Comparison of ENCODE assay signal across 16 cellular contexts in the genomic region with DNA sequence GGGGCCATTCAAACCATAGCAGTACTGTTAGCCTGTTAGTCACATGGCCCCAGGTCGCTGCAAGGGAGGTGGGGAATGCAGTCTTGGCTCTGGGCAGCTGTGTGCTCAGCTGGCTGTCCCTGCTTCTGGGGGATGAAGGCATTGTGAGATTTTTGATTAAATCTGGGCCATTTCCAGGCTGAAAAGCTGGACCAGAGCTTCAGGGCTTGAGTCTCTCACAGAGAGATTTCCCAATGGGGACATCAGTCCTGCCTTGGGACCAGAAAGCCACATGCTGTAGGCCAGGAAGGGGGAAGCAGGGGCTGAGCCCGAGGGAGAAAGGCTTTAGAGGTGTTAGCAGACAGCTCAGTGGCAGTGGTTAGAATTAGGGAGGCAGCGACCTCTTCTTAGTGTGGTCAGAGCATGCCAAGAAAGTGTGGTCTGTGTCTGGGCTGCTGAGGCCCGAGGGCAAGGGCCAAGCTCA. TPM values are rescaled to one million over a fixed set of nuclear protein-coding genes. Genes with fewer than 3 reads are reported as not detected.
A peak's percentile ranks its signal among the peaks of the same experiment; 100 is the strongest.
DNase-seq lines count a peak whose midpoint lies in the region; ATAC-seq and TF ChIP-seq lines count a peak whose summit lies in the region.
"Had no signal": no experiment of that assay in that cellular context is flagged by ENCODE, and none has a peak within 500 bp of the region (broad histone marks: within the 10 kb centered on the region; RNA-seq: fewer than 3 reads in every experiment).

No MANE protein-coding gene starts in this region.

- WGBS in gastroesophageal sphincter (ENCODE audit: low coverage in 1 of 2), 2 donors, result 9 to 31% methylated on average over 3 to 4 of the region's 4 CpGs
- 62 to 79% methylated on average over 4 of the region's 4 CpGs for WGBS in sigmoid colon, 2 donors

- DNase-seq in HFFc6 (peak; percentile 6), SJCRH30 (peak; percentile 34 to 47), sigmoid colon (no peak), NCI-H774 (lab: John Stamatoyannopoulos, UW) (no peak), progenitor cell of endocrine pancreas (ENCODE audit: low spot score, unreplicated experiment) (no peak), HK-2 (ENCODE audit: unreplicated experiment) (no peak)
- DNase-seq: activated CD4-positive, alpha-beta T cell treated with anti-CD3 and anti-CD28 coated beads, Interleukin-2, amount 10 ng/mL, durations not matched to agents 24 days and 14 days; CD4-positive, CD25-positive, alpha-beta regulatory T cell; effector memory CD8-positive, alpha-beta T cell; GF-D8; natural killer cell; PC-9; T-helper 2 cell had no signal

- H3K27ac Mint-ChIP-seq in HFFc6 (no peak overlapping the region), progenitor cell of endocrine pancreas (no peak overlapping the region)
- H3K27ac Mint-ChIP-seq: CD4-positive, CD25-positive, alpha-beta regulatory T cell; effector memory CD8-positive, alpha-beta T cell; natural killer cell had no signal

- TF ChIP-seq EP300 in gastroesophageal sphincter (IDR thresholded peaks at IDR 0.05), result no peak
- no peak for TF ChIP-seq EP300 in sigmoid colon (IDR thresholded peaks at IDR 0.05)

- H3K27me3 ChIP-seq in SJCRH30 (no peaks in the 10 kb centered on the region), gastroesophageal sphincter (no peaks in the 10 kb centered on the region), sigmoid colon (no peaks in the 10 kb centered on the region)

- TF ChIP-seq CTCF in HFFc6 (IDR thresholded peaks at IDR 0.05), result no peak
- no peak for TF ChIP-seq CTCF in gastroesophageal sphincter (IDR thresholded peaks at IDR 0.05)
- TF ChIP-seq CTCF in sigmoid colon (IDR thresholded peaks at IDR 0.05), result no peak
- no peak for TF ChIP-seq CTCF in progenitor cell of endocrine pancreas (IDR thresholded peaks at IDR 0.05; ENCODE audit: unreplicated experiment)

- H3K4me3 Mint-ChIP-seq in HFFc6 (no peak overlapping the region), progenitor cell of endocrine pancreas (ENCODE audit: low read depth) (no peak overlapping the region)
- H3K4me3 Mint-ChIP-seq: activated CD4-positive, alpha-beta T cell treated with anti-CD3 and anti-CD28 coated beads, Interleukin-2, amount 10 ng/mL, durations not matched to agents 24 days and 14 days; CD4-positive, CD25-positive, alpha-beta regulatory T cell; effector memory CD8-positive, alpha-beta T cell; natural killer cell had no signal

- H3K9me3 ChIP-seq in SJCRH30 (replicated peaks) (no peaks in the 10 kb centered on the region), gastroesophageal sphincter (no peaks in the 10 kb centered on the region), sigmoid colon (no peaks in the 10 kb centered on the region)
- H3K9me3 ChIP-seq: HAP-1 had no signal

- intact Hi-C loops in sigmoid colon (cut with DNase I), result no loop called here

- H3K9me3 Mint-ChIP-seq in HFFc6 (no peaks in the 10 kb centered on the region), progenitor cell of endocrine pancreas (ENCODE audit: low read depth) (no peaks in the 10 kb centered on the region)
- H3K9me3 Mint-ChIP-seq: activated CD4-positive, alpha-beta T cell treated with anti-CD3 and anti-CD28 coated beads, Interleukin-2, amount 10 ng/mL, durations not matched to agents 24 days and 14 days; CD4-positive, CD25-positive, alpha-beta regulatory T cell; effector memory CD8-positive, alpha-beta T cell; natural killer cell had no signal

- no peaks in the 10 kb centered on the region for H3K36me3 ChIP-seq in SJCRH30
- no peaks in the 10 kb centered on the region for H3K36me3 ChIP-seq in gastroesophageal sphincter
- no peaks in the 10 kb centered on the region for H3K36me3 ChIP-seq in sigmoid colon
- H3K36me3 ChIP-seq: HAP-1 had no signal

- TF ChIP-seq POLR2A in gastroesophageal sphincter (IDR thresholded peaks at IDR 0.05) (no peak), sigmoid colon (IDR thresholded peaks at IDR 0.05) (no peak)

- peaks cover 18% of the 10 kb centered on the region for H3K4me1 ChIP-seq in SJCRH30
- peaks cover 8 to 77% (median 46%) of the 10 kb centered on the region in 3 donors for H3K4me1 ChIP-seq in gastroesophageal sphincter
- H3K4me1 ChIP-seq in sigmoid colon, result peaks cover 0 to 61% (median 50%) of the 10 kb centered on the region in 4 donors
- H3K4me1 ChIP-seq: HAP-1 had no signal

- H3K4me3 ChIP-seq in SJCRH30, result no peak overlapping the region
- no peak overlapping the region for H3K4me3 ChIP-seq in gastroesophageal sphincter
- no peak overlapping the region for H3K4me3 ChIP-seq in sigmoid colon
- H3K4me3 ChIP-seq: HAP-1, PC-9, skin epidermis had no signal

- peaks cover 50% of the 10 kb centered on the region for H3K27me3 Mint-ChIP-seq in HFFc6 (ENCODE audit: insufficient read depth)
- H3K27me3 Mint-ChIP-seq in progenitor cell of endocrine pancreas, result no peaks in the 10 kb centered on the region

- H3K4me1 Mint-ChIP-seq in HFFc6 (ENCODE audit: low read depth), result peaks cover 8% of the 10 kb centered on the region
- H3K4me1 Mint-ChIP-seq in progenitor cell of endocrine pancreas (ENCODE audit: low read depth), result peaks cover 4% of the 10 kb centered on the region
- H3K4me1 Mint-ChIP-seq: activated CD4-positive, alpha-beta T cell treated with anti-CD3 and anti-CD28 coated beads, Interleukin-2, amount 10 ng/mL, durations not matched to agents 24 days and 14 days had no signal

- H3K36me3 Mint-ChIP-seq in HFFc6 (ENCODE audit: low read depth), result no peaks in the 10 kb centered on the region
- no peaks in the 10 kb centered on the region for H3K36me3 Mint-ChIP-seq in progenitor cell of endocrine pancreas (ENCODE audit: insufficient read depth)
- H3K36me3 Mint-ChIP-seq: CD4-positive, CD25-positive, alpha-beta regulatory T cell; natural killer cell had no signal

- no peak for ATAC-seq in gastroesophageal sphincter
- ATAC-seq: effector memory CD8-positive, alpha-beta T cell; natural killer cell had no signal

- H3K27ac ChIP-seq in SJCRH30 (no peak overlapping the region), gastroesophageal sphincter (peak overlapping the region in 3 of 4 donors; percentile 46 to 75 (median 47)), sigmoid colon (peak overlapping the region in 3 of 4 donors; percentile 1 to 55 (median 21))
- H3K27ac ChIP-seq: PC-9, skin epidermis had no signal

RNA-seq across cellular contexts. Expression of gene PALD1, which starts 33.6 kb away (rescaled TPM):
- not detected for total RNA-seq in HFFc6 (2021; fragmentation: NEBNext Ultra II Directional; extraction: Animal tissue kit (Norgen Biotek cat#: 25700))
- 12.5 and 12.8 TPM in 2 replicates for total RNA-seq in SJCRH30 (2014; rRNA removed; shearing (Covaris generic))
- 10 to 100 TPM; 12.5 to 19.8 (median 14.7) TPM for total RNA-seq in gastroesophageal sphincter
- 10 to 100 TPM; 13.9 to 33.8 (median 18.8) TPM for total RNA-seq in sigmoid colon
- 1 to 10 TPM; 1.8 to 6.2 (median 1.8) TPM for polyA plus RNA-seq in sigmoid colon
- 1.2 and 1.4 TPM in 2 replicates for total RNA-seq in progenitor cell of endocrine pancreas
- total RNA-seq: CD4-positive, CD25-positive, alpha-beta regulatory T cell had no signal
- polyA plus RNA-seq: CD4-positive, CD25-positive, alpha-beta regulatory T cell had no signal

Comparison
In these comparisons a context has a peak if more than half of its experiments do, and no peak if none do; other contexts are left out.
1. DNase-seq: peak in HFFc6 (single experiment) and SJCRH30 (2 of 2); none in sigmoid colon (single experiment), NCI-H774 (single experiment), progenitor cell of endocrine pancreas (single experiment) and HK-2 (single experiment).